ENCODE assay signal across 1 cellular context in genomic region chr6:149755300-149756260, GRCh38.
TF ChIP-seq lines count a peak whose summit lies in the region.

No MANE protein-coding gene starts in this region.

TF ChIP-seq in GM12878, 131 proteins besides CTCF, POLR2A, EP300 and RAD21:
- TF ChIP-seq MTA2 (IDR thresholded peaks at IDR 0.05; ENCODE audit: low read depth), result peak; percentile 84
- peak; percentile 19; the same call in 1 of the 2 replicates for TF ChIP-seq BMI1 (IDR thresholded peaks at IDR 0.05; ENCODE audit: borderline replicate concordance)
- no peak for TF ChIP-seq SREBF2 (IDR thresholded peaks at IDR 0.05; ENCODE audit: low read length)
- TF ChIP-seq NFXL1 (IDR thresholded peaks at IDR 0.05; ENCODE audit: borderline replicate concordance), result no peak
- TF ChIP-seq ZBTB4 (CRISPR knock-in tag; IDR thresholded peaks at IDR 0.05), result no peak
- TF ChIP-seq MTA3 (IDR thresholded peaks at IDR 0.05; ENCODE audit: borderline replicate concordance, low read length), result peak; percentile 65; the same call in 1 of the 2 replicates
- peak; percentile 71 for TF ChIP-seq NFIC (IDR thresholded peaks at IDR 0.05; ENCODE audit: low read depth, low read length)
- no peak for TF ChIP-seq RCOR1 (conservative IDR thresholded peaks at IDR 0.05; ENCODE audit: low read depth, low read length)
- TF ChIP-seq MEF2A (IDR thresholded peaks at IDR 0.05; ENCODE audit: insufficient read depth, low read depth, low read length), result peak; percentile 74
- peak; percentile 59; the same call in 1 of the 2 replicates for TF ChIP-seq IKZF1 (conservative IDR thresholded peaks at IDR 0.05)
- 0 out of 2 replicates have a peak, but pooled peaks have one; percentile 22 for TF ChIP-seq DPF2 (IDR thresholded peaks at IDR 0.05)
- peak; percentile 79 for TF ChIP-seq RAD51 (IDR thresholded peaks at IDR 0.05)
- TF ChIP-seq, protein P1, sequence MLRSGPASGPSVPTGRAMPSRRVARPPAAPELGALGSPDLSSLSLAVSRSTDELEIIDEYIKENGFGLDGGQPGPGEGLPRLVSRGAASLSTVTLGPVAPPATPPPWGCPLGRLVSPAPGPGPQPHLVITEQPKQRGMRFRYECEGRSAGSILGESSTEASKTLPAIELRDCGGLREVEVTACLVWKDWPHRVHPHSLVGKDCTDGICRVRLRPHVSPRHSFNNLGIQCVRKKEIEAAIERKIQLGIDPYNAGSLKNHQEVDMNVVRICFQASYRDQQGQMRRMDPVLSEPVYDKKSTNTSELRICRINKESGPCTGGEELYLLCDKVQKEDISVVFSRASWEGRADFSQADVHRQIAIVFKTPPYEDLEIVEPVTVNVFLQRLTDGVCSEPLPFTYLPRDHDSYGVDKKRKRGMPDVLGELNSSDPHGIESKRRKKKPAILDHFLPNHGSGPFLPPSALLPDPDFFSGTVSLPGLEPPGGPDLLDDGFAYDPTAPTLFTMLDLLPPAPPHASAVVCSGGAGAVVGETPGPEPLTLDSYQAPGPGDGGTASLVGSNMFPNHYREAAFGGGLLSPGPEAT (IDR thresholded peaks at IDR 0.05; ENCODE audit: low read depth), result 0 out of 2 replicates have a peak, but pooled peaks have one; percentile 30
- 0 out of 2 replicates have a peak, but pooled peaks have one; percentile 29 for TF ChIP-seq PML (IDR thresholded peaks at IDR 0.05; ENCODE audit: low read length)
- TF ChIP-seq TBL1XR1 (IDR thresholded peaks at IDR 0.05; ENCODE audit: low read depth, low read length), result 0 out of 2 replicates have a peak, but pooled peaks have one; percentile 33
- TF ChIP-seq LARP7 (IDR thresholded peaks at IDR 0.05), result no peak
- TF ChIP-seq NBN (IDR thresholded peaks at IDR 0.05), result 0 out of 2 replicates have a peak, but pooled peaks have one; percentile 55
- TF ChIP-seq IKZF2 (IDR thresholded peaks at IDR 0.05), result peak; percentile 47 to 69; a peak in 3 of 4 replicates
- 0 out of 4 replicates have a peak, but pooled peaks of 1 of the 2 experiments have one; percentile 20 for TF ChIP-seq BHLHE40 (IDR thresholded peaks at IDR 0.05; ENCODE audit: borderline replicate concordance in 1 of 2, low read depth in 2 of 2, low read length in 1 of 2)
- peak; percentile 43; the same call in 1 of the 2 replicates for TF ChIP-seq FOXM1 (IDR thresholded peaks at IDR 0.05; ENCODE audit: low read depth, low read length)
- TF ChIP-seq PAX8 (IDR thresholded peaks at IDR 0.05), result 0 out of 2 replicates have a peak, but pooled peaks have one; percentile 61
- no peak for TF ChIP-seq TCF3 (IDR thresholded peaks at IDR 0.05; ENCODE audit: borderline replicate concordance, insufficient read depth, low read depth, low read length)
- no peak for TF ChIP-seq TCF12 (IDR thresholded peaks at IDR 0.05; ENCODE audit: low read depth, low read length)
- peak; percentile 59; the same call in 1 of the 2 replicates for TF ChIP-seq CBFB (IDR thresholded peaks at IDR 0.05; ENCODE audit: low read depth)
- 0 out of 2 replicates have a peak, but pooled peaks have one; percentile 18 for TF ChIP-seq NKRF (conservative IDR thresholded peaks at IDR 0.05)
- TF ChIP-seq, protein P2, sequence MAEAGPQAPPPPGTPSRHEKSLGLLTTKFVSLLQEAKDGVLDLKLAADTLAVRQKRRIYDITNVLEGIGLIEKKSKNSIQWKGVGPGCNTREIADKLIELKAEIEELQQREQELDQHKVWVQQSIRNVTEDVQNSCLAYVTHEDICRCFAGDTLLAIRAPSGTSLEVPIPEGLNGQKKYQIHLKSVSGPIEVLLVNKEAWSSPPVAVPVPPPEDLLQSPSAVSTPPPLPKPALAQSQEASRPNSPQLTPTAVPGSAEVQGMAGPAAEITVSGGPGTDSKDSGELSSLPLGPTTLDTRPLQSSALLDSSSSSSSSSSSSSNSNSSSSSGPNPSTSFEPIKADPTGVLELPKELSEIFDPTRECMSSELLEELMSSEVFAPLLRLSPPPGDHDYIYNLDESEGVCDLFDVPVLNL (IDR thresholded peaks at IDR 0.05; ENCODE audit: low read depth, low read length), result no peak
- TF ChIP-seq ZNF384 (IDR thresholded peaks at IDR 0.05; ENCODE audit: borderline replicate concordance, low read depth, low read length), result peak; percentile 76
- no peak for TF ChIP-seq POLR2AphosphoS2 (IDR thresholded peaks at IDR 0.05; ENCODE audit: low read depth, low read length)
- TF ChIP-seq SIX5 (IDR thresholded peaks at IDR 0.05; ENCODE audit: low read depth, low read length, severe bottlenecking), result no peak
- TF ChIP-seq MEF2B (IDR thresholded peaks at IDR 0.05; ENCODE audit: partially characterized antibody, poor library complexity, severe bottlenecking), result peak; percentile 42
- TF ChIP-seq EED (IDR thresholded peaks at IDR 0.05; ENCODE audit: low read depth), result 0 out of 2 replicates have a peak, but pooled peaks have one; percentile 16
- peak; percentile 98 for TF ChIP-seq RUNX3 (IDR thresholded peaks at IDR 0.05; ENCODE audit: low read length)
- peak; percentile 86 for TF ChIP-seq PAX5 (IDR thresholded peaks at IDR 0.05; ENCODE audit: borderline replicate concordance, low read depth, low read length)
- 0 out of 2 replicates have a peak, but pooled peaks have one; percentile 31 for TF ChIP-seq BCL11A (IDR thresholded peaks at IDR 0.05; ENCODE audit: low read depth, low read length)
- peak; percentile 68 for TF ChIP-seq ATF2 (IDR thresholded peaks at IDR 0.05; ENCODE audit: low read length)
- 0 out of 2 replicates have a peak, but pooled peaks have one; percentile 53 for TF ChIP-seq TCF7 (IDR thresholded peaks at IDR 0.05; ENCODE audit: borderline replicate concordance)
- TF ChIP-seq SMC3 (IDR thresholded peaks at IDR 0.05; ENCODE audit: borderline replicate concordance, low read length), result no peak
TF ChIP-seq in GM12878: peak in this region for 26.
